ENCODE assay signal across 8 cellular contexts in genomic region chr20:1777476-1777820, GRCh38.
DNase-seq lines count a peak whose midpoint lies in the region; ATAC-seq and TF ChIP-seq lines count a peak whose summit lies in the region.

No MANE protein-coding gene starts in this region.

- intact Hi-C loops in dendritic cell treated with granulocyte-macrophage colony-stimulating factor and Interleukin-4, amounts not matched to agents 40 ng/mL and 50 ng/mL, for 4 days (cut with micrococcal nuclease) = loop anchor here (5.0 kb wide), 1 partner anchor 270 kb away; no protein-coding TSS in a partner anchor

- H3K4me3 ChIP-seq in GM12865 (ENCODE audit: low read depth, low read length) (peak overlapping the region; percentile 47; the same call in 1 of the 2 replicates), Karpas-422 (ENCODE audit: low read length) (peak overlapping the region; percentile 73; the same call in 1 of the 2 replicates), BE2C (ENCODE audit: low read depth, low read length) (no peak overlapping the region)

- no peak for DNase-seq in GM12865 (ENCODE audit: low read depth)
- no peak for DNase-seq in Karpas-422
- peak; percentile 43 for DNase-seq in renal cortical epithelial cell (ENCODE audit: low read depth)
- DNase-seq in stimulated activated CD4-positive, alpha-beta T cell treated with anti-CD3 and anti-CD28 coated beads, Interleukin-12 subunit alpha, Interleukin-12 subunit beta, amount 100 ng/mL, for 4 hours = no peak
- DNase-seq in BE2C = no peak
- DNase-seq in activated naive CD4-positive, alpha-beta T cell treated with Interleukin-2 at 50 U/mL for 16 hours = no peak

- ATAC-seq in GM21526 (IDR thresholded peaks at IDR 0.05; ENCODE audit: low FRiP score, unreplicated experiment) = no peak

- H3K9me3 ChIP-seq in Karpas-422 (ENCODE audit: low read length) (no peaks in the 10 kb centered on the region), BE2C (no peaks in the 10 kb centered on the region)

- H3K9ac ChIP-seq in Karpas-422 (ENCODE audit: low read length) = peak overlapping the region; percentile 72

- peaks cover 46% of the 10 kb centered on the region for H3K27me3 Mint-ChIP-seq in dendritic cell treated with granulocyte-macrophage colony-stimulating factor and Interleukin-4, amounts not matched to agents 40 ng/mL and 50 ng/mL, for 4 days

- no peaks in the 10 kb centered on the region for H3K36me3 ChIP-seq in Karpas-422 (ENCODE audit: insufficient read depth, low read length)
- H3K36me3 ChIP-seq in BE2C = no peaks in the 10 kb centered on the region

- no peaks in the 10 kb centered on the region for H4K20me1 ChIP-seq in Karpas-422 (ENCODE audit: insufficient read depth, low read depth, low read length)

- H3K4me2 ChIP-seq in Karpas-422 (ENCODE audit: low read depth, low read length, poor library complexity, severe bottlenecking) = peak overlapping the region; percentile 71

- H3K9me2 ChIP-seq in Karpas-422 (replicated peaks; ENCODE audit: insufficient read depth, low read length) = no peaks in the 10 kb centered on the region

- H3K9me3 Mint-ChIP-seq in dendritic cell treated with granulocyte-macrophage colony-stimulating factor and Interleukin-4, amounts not matched to agents 40 ng/mL and 50 ng/mL, for 4 days = no peaks in the 10 kb centered on the region

- H3K36me3 Mint-ChIP-seq in dendritic cell treated with granulocyte-macrophage colony-stimulating factor and Interleukin-4, amounts not matched to agents 40 ng/mL and 50 ng/mL, for 4 days (ENCODE audit: low read depth) = no peaks in the 10 kb centered on the region

- H3K4me1 Mint-ChIP-seq in dendritic cell treated with granulocyte-macrophage colony-stimulating factor and Interleukin-4, amounts not matched to agents 40 ng/mL and 50 ng/mL, for 4 days (ENCODE audit: low read depth) = peaks cover 32% of the 10 kb centered on the region

- H3K4me1 ChIP-seq in Karpas-422 (ENCODE audit: low read length) = peaks cover 12% of the 10 kb centered on the region
- no peaks in the 10 kb centered on the region for H3K4me1 ChIP-seq in BE2C

- H3K79me2 ChIP-seq in Karpas-422 (ENCODE audit: low read length) = no peaks in the 10 kb centered on the region

- H2AFZ ChIP-seq in Karpas-422 (ENCODE audit: low read length) = peak overlapping the region; percentile 54; the same call in 1 of the 2 replicates

- H3K27ac ChIP-seq in Karpas-422 (ENCODE audit: low read length) = no peak overlapping the region

- H3K4me3 Mint-ChIP-seq in dendritic cell treated with granulocyte-macrophage colony-stimulating factor and Interleukin-4, amounts not matched to agents 40 ng/mL and 50 ng/mL, for 4 days = peak overlapping the region; percentile 77

- H3K27me3 ChIP-seq in Karpas-422 (ENCODE audit: low read length) = no peaks in the 10 kb centered on the region
- no peaks in the 10 kb centered on the region for H3K27me3 ChIP-seq in BE2C

- peak overlapping the region; percentile 43 for H3K27ac Mint-ChIP-seq in dendritic cell treated with granulocyte-macrophage colony-stimulating factor and Interleukin-4, amounts not matched to agents 40 ng/mL and 50 ng/mL, for 4 days

- TF ChIP-seq CTCF in GM12865 (IDR thresholded peaks at IDR 0.05; ENCODE audit: insufficient read depth, low read depth, low read length, missing control alignments) (no peak), BE2C (IDR thresholded peaks at IDR 0.05; ENCODE audit: low read depth, low read length) (no peak)
